In genomic region chr20:49216991-49217578, GRCh38 we compare ENCODE assay signal across 8 cellular contexts. TPM values are rescaled to one million over a fixed set of nuclear protein-coding genes. Genes with fewer than 3 reads are reported as not detected.
DNase-seq lines count a peak whose midpoint lies in the region; ATAC-seq and TF ChIP-seq lines count a peak whose summit lies in the region.

No MANE protein-coding gene starts in this region.

- intact Hi-C loops in PC-9 (cut with micrococcal nuclease; ENCODE audit: unreplicated experiment) = loop anchor here (1.0 kb wide), 2 partner anchors 29 to 84 kb away; partner anchors contain the start of gene STAU1
- intact Hi-C loops in naive thymus-derived CD4-positive, alpha-beta T cell (cut with micrococcal nuclease) = loop anchor here (1.0 to 5.0 kb wide), 2 partner anchors 84 to 295 kb away; partner anchors contain the start of gene ARFGEF2 (in 1 of the 2)

- POLR2A ChIA-PET in PC-9 (lab: Charles Lee; ENCODE audit: unreplicated experiment) = interaction anchor here (0.6 kb wide), 2 partner anchors 31 to 168 kb away, joined by 3 read pairs; no protein-coding TSS in a partner anchor
- POLR2A ChIA-PET in naive thymus-derived CD4-positive, alpha-beta T cell (lab: Charles Lee) = interaction anchor here (1.0 to 3.1 kb wide), 6 partner anchors 28 to 171 kb away, joined by 3 to 12 read pairs (median 4); partner anchors contain the start of gene CSE1L

- H3K27me3 ChIP-seq in DND-41 (ENCODE audit: insufficient read depth, low read length, poor library complexity) = no peaks in the 10 kb centered on the region
- no peaks in the 10 kb centered on the region for H3K27me3 ChIP-seq in PC-9 (ENCODE audit: insufficient read depth, low read depth)
- H3K27me3 ChIP-seq in naive thymus-derived CD4-positive, alpha-beta T cell (ENCODE audit: control insufficient read depth in 2 of 2, insufficient read depth in 2 of 2, low read length in 2 of 2) = no peaks in the 10 kb centered on the region

- TF ChIP-seq CTCF in DND-41 (IDR thresholded peaks at IDR 0.05; ENCODE audit: borderline replicate concordance, extremely low read depth, low read length, poor library complexity, severe bottlenecking) (peak; percentile 99), LNCAP (IDR thresholded peaks at IDR 0.05) (peak; percentile 69), PC-9 (conservative IDR thresholded peaks at IDR 0.05) (peak; percentile 98)

- CTCF ChIA-PET in PC-9 (lab: Charles Lee) = interaction anchor here (0.5 to 1.1 kb wide), 9 partner anchors 11 to 713 kb away, joined by 3 to 14 read pairs (median 4); no protein-coding TSS in a partner anchor
- CTCF ChIA-PET in naive thymus-derived CD4-positive, alpha-beta T cell (lab: Charles Lee) = interaction anchor here (0.6 to 4.4 kb wide), 16 partner anchors 21 to 465 kb away, joined by 3 to 71 read pairs (median 6); no protein-coding TSS in a partner anchor

- no peaks in the 10 kb centered on the region for H3K9me2 ChIP-seq in PC-9 (ENCODE audit: insufficient read depth)

- H3K36me3 Mint-ChIP-seq in naive thymus-derived CD4-positive, alpha-beta T cell = peaks cover 0 to 11% (median 5%) of the 10 kb centered on the region in 5 donors

- H3K36me3 ChIP-seq in DND-41 (ENCODE audit: insufficient read depth, low read length) (peaks cover 10% of the 10 kb centered on the region), PC-9 (ENCODE audit: low read depth) (peaks cover 11% of the 10 kb centered on the region)
- H3K36me3 ChIP-seq in naive thymus-derived CD4-positive, alpha-beta T cell (ENCODE audit: control insufficient read depth in 2 of 3, insufficient read depth in 3 of 3, low read length in 3 of 3) = peaks cover 0 to 15% (median 0%) of the 10 kb centered on the region in 3 experiments

- peak overlapping the region; percentile 80 for H2AFZ ChIP-seq in DND-41 (ENCODE audit: low read depth, low read length)
- no peak overlapping the region for H2AFZ ChIP-seq in PC-9

- peaks cover 0 to 2% (median 0%) of the 10 kb centered on the region in 5 donors for H3K27me3 Mint-ChIP-seq in naive thymus-derived CD4-positive, alpha-beta T cell

- peak; percentile 60 for ATAC-seq in DND-41 (ENCODE audit: insufficient read depth, low read depth)
- ATAC-seq in esophagus mucosa = peak; percentile 74
- peak; percentile 57 for ATAC-seq in naive thymus-derived CD4-positive, alpha-beta T cell
- ATAC-seq in HG02973 (IDR thresholded peaks at IDR 0.05; ENCODE audit: unreplicated experiment) = no peak

- H3K4me3 ChIP-seq in DND-41 (ENCODE audit: low read depth in 1 of 2, low read length in 2 of 2) (no peak overlapping the region), PC-9 (no peak overlapping the region)
- H3K4me3 ChIP-seq in naive thymus-derived CD4-positive, alpha-beta T cell (ENCODE audit: low read length) = no peak overlapping the region

- H3K9ac ChIP-seq in DND-41 (ENCODE audit: low read depth, low read length) = no peak overlapping the region

- no peaks in the 10 kb centered on the region for H3K9me3 ChIP-seq in DND-41 (ENCODE audit: insufficient read depth, low read length, severe bottlenecking)
- no peaks in the 10 kb centered on the region for H3K9me3 ChIP-seq in PC-9 (ENCODE audit: insufficient read depth, low read depth)
- no peaks in the 10 kb centered on the region for H3K9me3 ChIP-seq in naive thymus-derived CD4-positive, alpha-beta T cell (ENCODE audit: control insufficient read depth in 2 of 3, low read length in 3 of 3)

- H3K79me2 ChIP-seq in DND-41 (ENCODE audit: insufficient read depth, low read length) (peaks cover 24% of the 10 kb centered on the region), PC-9 (ENCODE audit: low read depth) (peaks cover 27% of the 10 kb centered on the region)

- BruUV-seq in PC-9 (replicated peaks; lab: Mats Ljungman, UMichigan) = no TSS peak

- peak overlapping the region in 8 of 9 donors; percentile 62 to 85 (median 76) for H3K27ac Mint-ChIP-seq in naive thymus-derived CD4-positive, alpha-beta T cell

- peaks cover 0 to 6% (median 0%) of the 10 kb centered on the region in 11 donors for H3K9me3 Mint-ChIP-seq in naive thymus-derived CD4-positive, alpha-beta T cell

- peak; percentile 90 for DNase-seq in DND-41
- peak; percentile 93 to 94 for DNase-seq in PC-9
- DNase-seq in activated T-cell treated with anti-CD3 and anti-CD28 coated beads for 4 hours = peak; percentile 98
- peak; percentile 77 to 92 (median 85) for DNase-seq in naive thymus-derived CD4-positive, alpha-beta T cell
- DNase-seq in stimulated activated CD8-positive, alpha-beta memory T cell treated with anti-CD3 and anti-CD28 coated beads, Interleukin-7, amount 100 ng/mL, for 24 hours (ENCODE audit: low read depth) = peak; percentile 98

- H4K20me1 ChIP-seq in DND-41 (ENCODE audit: insufficient read depth, low read length) = no peaks in the 10 kb centered on the region
- no peaks in the 10 kb centered on the region for H4K20me1 ChIP-seq in PC-9 (ENCODE audit: insufficient read depth)

- H3K4me1 ChIP-seq in DND-41 (ENCODE audit: insufficient read depth, low read length) (peaks cover 36% of the 10 kb centered on the region), PC-9 (replicated peaks; ENCODE audit: insufficient read depth) (peaks cover 12% of the 10 kb centered on the region)
- peaks cover 9 to 11% of the 10 kb centered on the region in 2 donors for H3K4me1 ChIP-seq in naive thymus-derived CD4-positive, alpha-beta T cell (ENCODE audit: control insufficient read depth in 2 of 2, insufficient read depth in 2 of 2, low read length in 2 of 2)

- H3F3A ChIP-seq in PC-9 (ENCODE audit: insufficient read depth, low read depth) = no peaks in the 10 kb centered on the region

- peak overlapping the region; percentile 37 to 73 (median 56) for H3K4me3 Mint-ChIP-seq in naive thymus-derived CD4-positive, alpha-beta T cell

- H3K4me2 ChIP-seq in DND-41 (ENCODE audit: insufficient read depth, low read length) = peak overlapping the region; percentile 40; the same call in 1 of the 2 replicates
- peak overlapping the region; percentile 42 for H3K4me2 ChIP-seq in PC-9

- H3K4me1 Mint-ChIP-seq in naive thymus-derived CD4-positive, alpha-beta T cell = peaks cover 14 to 42% (median 26%) of the 10 kb centered on the region in 7 donors

- H3K27ac ChIP-seq in DND-41 (ENCODE audit: low read length) = no peak overlapping the region
- no peak overlapping the region for H3K27ac ChIP-seq in PC-9
- H3K27ac ChIP-seq in naive thymus-derived CD4-positive, alpha-beta T cell (ENCODE audit: low read depth, low read length) = no peak overlapping the region

RNA-seq across cellular contexts. Expression of gene DDX27, which starts 2.1 kb away (rescaled TPM):
- 50.6 and 64.4 TPM in 2 replicates for total RNA-seq in PC-9 (2021)
- 24.7 TPM for total RNA-seq in esophagus mucosa
- total RNA-seq in naive thymus-derived CD4-positive, alpha-beta T cell = 10 to 100 TPM; 43.4 to 94.1 (median 65.7) TPM
- 10 to 100 TPM; 35.6 to 67.6 TPM for polyA plus RNA-seq in naive thymus-derived CD4-positive, alpha-beta T cell

RNA-seq across cellular contexts. Expression of gene STAU1, which starts 29.0 kb away (rescaled TPM):
- total RNA-seq in PC-9 (2021) (127 and 153 TPM in 2 replicates), esophagus mucosa (55.8 TPM)
- 10 to 100 TPM; 42.8 to 56.3 (median 48.7) TPM for total RNA-seq in naive thymus-derived CD4-positive, alpha-beta T cell
- 10 to 100 TPM; 35.8 to 42.8 TPM for polyA plus RNA-seq in naive thymus-derived CD4-positive, alpha-beta T cell
